Comparison of ENCODE assay signal across 1 cellular context in genomic region chr21:42199488-42200463, GRCh38.
TF ChIP-seq lines count a peak whose summit lies in the region.

No MANE protein-coding gene starts in this region.

TF ChIP-seq in HCT116, 20 proteins besides CTCF, POLR2A, EP300 and RAD21 (continued from another document):
- no peak for TF ChIP-seq ZBTB33 (IDR thresholded peaks at IDR 0.05; ENCODE audit: extremely low read depth, insufficient replicate concordance, low read length)
- TF ChIP-seq SP1 (IDR thresholded peaks at IDR 0.05; ENCODE audit: low read depth) = peak; percentile 58
- no peak for TF ChIP-seq EZH2 (IDR thresholded peaks at IDR 0.05)
- peak; percentile 37 for TF ChIP-seq ELF1 (IDR thresholded peaks at IDR 0.05; ENCODE audit: borderline replicate concordance, low read depth)
- TF ChIP-seq SRF (IDR thresholded peaks at IDR 0.05; ENCODE audit: low read depth) = no peak
- no peak for TF ChIP-seq EGR1 (IDR thresholded peaks at IDR 0.05; ENCODE audit: low read depth)
- TF ChIP-seq POLR2AphosphoS5 (IDR thresholded peaks at IDR 0.05; ENCODE audit: low read depth, low read length) = peak; percentile 31; the same call in 1 of the 2 replicates
- TF ChIP-seq CBX3 (IDR thresholded peaks at IDR 0.05; ENCODE audit: low read depth) = no peak
- TF ChIP-seq MAX (IDR thresholded peaks at IDR 0.05) = peak; percentile 25; the same call in 1 of the 2 replicates
- TF ChIP-seq EZH2phosphoT487 (IDR thresholded peaks at IDR 0.05; ENCODE audit: borderline replicate concordance) = no peak
TF ChIP-seq in HCT116: peak in this region for 8.
